20 cellular contexts compared by ENCODE assay signal in genomic region chr4:169854090-169854489, GRCh38.
DNase-seq lines count a peak whose midpoint lies in the region; ATAC-seq, FAIRE-seq and TF ChIP-seq lines count a peak whose summit lies in the region.
"Had no signal": no experiment of that assay in that cellular context is flagged by ENCODE, and none has a peak within 500 bp of the region (broad histone marks: within the 10 kb centered on the region; RNA-seq: fewer than 3 reads in every experiment).

No MANE protein-coding gene starts in this region.

- TF ChIP-seq CTCF in GM23338 (conservative IDR thresholded peaks at IDR 0.05; ENCODE audit: low read depth in 2 of 2), result no peak
- no peak for TF ChIP-seq CTCF in bronchial epithelial cell (IDR thresholded peaks at IDR 0.05; ENCODE audit: insufficient read depth, low read length, severe bottlenecking)
- no peak for TF ChIP-seq CTCF in activated CD8-positive, alpha-beta T cell treated with anti-CD3 and anti-CD28 coated beads for 36 hours (IDR thresholded peaks at IDR 0.05)

- H3K36me3 ChIP-seq in GM23338 (ENCODE audit: insufficient read depth) (no peaks in the 10 kb centered on the region), bronchial epithelial cell (ENCODE audit: control insufficient read depth, insufficient read depth, low read length) (no peaks in the 10 kb centered on the region)

- no peak overlapping the region for H3K4me2 ChIP-seq in GM23338

- no peaks in the 10 kb centered on the region for H4K20me1 ChIP-seq in GM23338 (replicated peaks; ENCODE audit: insufficient read depth)

- H3K27me3 ChIP-seq in GM23338 (ENCODE audit: insufficient read depth) (no peaks in the 10 kb centered on the region), bronchial epithelial cell (ENCODE audit: control insufficient read depth, insufficient read depth, low read length) (no peaks in the 10 kb centered on the region)

- peak; percentile 52 for ATAC-seq in GM23338
- no peak for ATAC-seq in activated CD8-positive, alpha-beta T cell treated with anti-CD3 and anti-CD28 coated beads for 36 hours
- ATAC-seq in GM21528 (IDR thresholded peaks at IDR 0.05; ENCODE audit: low FRiP score, unreplicated experiment), result no peak
- ATAC-seq: HepG2, T-helper 17 cell had no signal

- H3K4me3 Mint-ChIP-seq in GM23338, result no peak overlapping the region
- H3K4me3 Mint-ChIP-seq in activated CD8-positive, alpha-beta T cell treated with anti-CD3 and anti-CD28 coated beads for 36 hours, result no peak overlapping the region
- no peak overlapping the region for H3K4me3 Mint-ChIP-seq in T-helper 2 cell treated with Interferon-gamma antibody and Interleukin-4, amounts not matched to agents 5 μg/mL and 100 μg/mL, for 36 hours
- H3K4me3 Mint-ChIP-seq: T-helper 17 cell had no signal

- no peaks in the 10 kb centered on the region for H3F3A ChIP-seq in GM23338 (replicated peaks; ENCODE audit: low read depth)

- H3K4me3 ChIP-seq in GM23338 (no peak overlapping the region), bronchial epithelial cell (ENCODE audit: low read depth, low read length) (no peak overlapping the region)
- H3K4me3 ChIP-seq: GM23248 had no signal

- DNase-seq in COLO668 (lab: John Stamatoyannopoulos, UW; ENCODE audit: unreplicated experiment) (peak; percentile 12), GM23338 (ENCODE audit: low spot score) (peak; percentile 15), NCI-H345 treated with DMSO at 0.1 percent for 48 hours (lab: John Stamatoyannopoulos, UW; ENCODE audit: unreplicated experiment) (peak; percentile 5), bronchial epithelial cell (ENCODE audit: low read depth) (peak; percentile 1), NCI-H1694 (lab: John Stamatoyannopoulos, UW) (no peak)
- no peak for DNase-seq in activated CD8-positive, alpha-beta T cell treated with anti-CD3 and anti-CD28 coated beads for 36 hours
- DNase-seq in T-helper 2 cell treated with Interferon-gamma antibody and Interleukin-4, amounts not matched to agents 5 μg/mL and 100 μg/mL, for 36 hours (ENCODE audit: low spot score), result no peak
- DNase-seq: Caco-2, DMS53, GM23248, MM.1S, NCI-H1436, NCI-H2029 treated with DMSO at 0.1 percent for 48 hours, NCI-H2227 treated with DMSO at 0.1 percent for 48 hours, NCI-H526, RPMI8226, T-helper 17 cell had no signal

- 0 out of 2 replicates have a peak, but pooled peaks cover 3% of the 10 kb centered on the region for H3K4me1 ChIP-seq in GM23338 (ENCODE audit: insufficient read depth)
- H3K4me1 ChIP-seq: Caco-2 had no signal

- no peaks in the 10 kb centered on the region for H3K79me2 ChIP-seq in GM23338 (replicated peaks; ENCODE audit: insufficient read depth)

- H3K36me3 Mint-ChIP-seq in GM23338 (ENCODE audit: low read depth), result peaks cover 8% of the 10 kb centered on the region; the same call in 1 of the 3 replicates
- H3K36me3 Mint-ChIP-seq in activated CD8-positive, alpha-beta T cell treated with anti-CD3 and anti-CD28 coated beads for 36 hours (ENCODE audit: low read depth), result no peaks in the 10 kb centered on the region
- no peaks in the 10 kb centered on the region for H3K36me3 Mint-ChIP-seq in T-helper 2 cell treated with Interferon-gamma antibody and Interleukin-4, amounts not matched to agents 5 μg/mL and 100 μg/mL, for 36 hours (ENCODE audit: low read depth)

- peaks cover 9% of the 10 kb centered on the region for H3K9me3 Mint-ChIP-seq in GM23338
- no peaks in the 10 kb centered on the region for H3K9me3 Mint-ChIP-seq in activated CD8-positive, alpha-beta T cell treated with anti-CD3 and anti-CD28 coated beads for 36 hours
- no peaks in the 10 kb centered on the region for H3K9me3 Mint-ChIP-seq in T-helper 2 cell treated with Interferon-gamma antibody and Interleukin-4, amounts not matched to agents 5 μg/mL and 100 μg/mL, for 36 hours

- no peak overlapping the region for H3K27ac ChIP-seq in GM23338 (ENCODE audit: low read depth)
- H3K27ac ChIP-seq: C4-2B, GM23248 had no signal

- no peak overlapping the region; the same call in 1 of the 2 replicates for H3K27ac Mint-ChIP-seq in GM23338
- no peak overlapping the region for H3K27ac Mint-ChIP-seq in activated CD8-positive, alpha-beta T cell treated with anti-CD3 and anti-CD28 coated beads for 36 hours
- no peak overlapping the region for H3K27ac Mint-ChIP-seq in T-helper 2 cell treated with Interferon-gamma antibody and Interleukin-4, amounts not matched to agents 5 μg/mL and 100 μg/mL, for 36 hours
- H3K27ac Mint-ChIP-seq: T-helper 17 cell had no signal

- peaks cover 4% of the 10 kb centered on the region; the same call in 2 of the 3 replicates for H3K4me1 Mint-ChIP-seq in GM23338
- no peaks in the 10 kb centered on the region for H3K4me1 Mint-ChIP-seq in activated CD8-positive, alpha-beta T cell treated with anti-CD3 and anti-CD28 coated beads for 36 hours (ENCODE audit: low read depth)
- no peaks in the 10 kb centered on the region for H3K4me1 Mint-ChIP-seq in T-helper 2 cell treated with Interferon-gamma antibody and Interleukin-4, amounts not matched to agents 5 μg/mL and 100 μg/mL, for 36 hours (ENCODE audit: low read depth)
- H3K4me1 Mint-ChIP-seq: T-helper 17 cell had no signal

- no peak for FAIRE-seq in bronchial epithelial cell (lab: Jason Lieb, UNC)
- FAIRE-seq: HepG2 had no signal

- CTCF ChIA-PET in activated CD8-positive, alpha-beta T cell treated with anti-CD3 and anti-CD28 coated beads for 36 hours (lab: Charles Lee), result no interaction called here

- intact Hi-C loops in activated CD8-positive, alpha-beta T cell treated with anti-CD3 and anti-CD28 coated beads for 36 hours (cut with micrococcal nuclease), result no loop called here

- no peaks in the 10 kb centered on the region for H3K27me3 Mint-ChIP-seq in GM23338 (ENCODE audit: insufficient read depth, low read depth, poor library complexity)
- no peaks in the 10 kb centered on the region for H3K27me3 Mint-ChIP-seq in activated CD8-positive, alpha-beta T cell treated with anti-CD3 and anti-CD28 coated beads for 36 hours
- peaks cover 5% of the 10 kb centered on the region for H3K27me3 Mint-ChIP-seq in T-helper 2 cell treated with Interferon-gamma antibody and Interleukin-4, amounts not matched to agents 5 μg/mL and 100 μg/mL, for 36 hours (ENCODE audit: low read depth)

- POLR2A ChIA-PET in activated CD8-positive, alpha-beta T cell treated with anti-CD3 and anti-CD28 coated beads for 36 hours (lab: Charles Lee), result no interaction called here

- H2AFZ ChIP-seq in GM23338, result no peak overlapping the region
- H2AFZ ChIP-seq: GM23248 had no signal

- no peaks in the 10 kb centered on the region for H3K9me2 ChIP-seq in GM23338 (ENCODE audit: insufficient read depth)

TF ChIP-seq in GM23338, 12 proteins besides CTCF, POLR2A, EP300 and RAD21 (continues in another document):
- no peak for TF ChIP-seq ETS1 (IDR thresholded peaks at IDR 0.05)
- TF ChIP-seq CREB1 (CRISPR knock-in tag; IDR thresholded peaks at IDR 0.05; ENCODE audit: low read depth), result no peak

Comparison
In these comparisons a context has a peak if more than half of its experiments do, and no peak if none do; other contexts are left out.
1. DNase-seq: peak in COLO668 (single experiment), GM23338 (single experiment), NCI-H345 treated with DMSO at 0.1 percent for 48 hours (single experiment) and bronchial epithelial cell (single experiment); none in NCI-H1694 (single experiment), activated CD8-positive, alpha-beta T cell treated with anti-CD3 and anti-CD28 coated beads for 36 hours (single experiment) and T-helper 2 cell treated with Interferon-gamma antibody and Interleukin-4, amounts not matched to agents 5 μg/mL and 100 μg/mL, for 36 hours (single experiment).